Comparison of ENCODE assay signal across 36 cellular contexts in genomic region chr21:45250914-45251634, GRCh38.
"Had no signal": no experiment of that assay in that cellular context is flagged by ENCODE, and none has a peak within 500 bp of the region (broad histone marks: within the 10 kb centered on the region; RNA-seq: fewer than 3 reads in every experiment).

No MANE protein-coding gene starts in this region.

- FAIRE-seq: TTC549 had no signal

- H3K27ac Mint-ChIP-seq: activated CD4-positive, alpha-beta memory T cell treated with anti-CD3 and anti-CD28 coated beads, Interleukin-2, amount 10 ng/mL, durations not matched to agents 7 days and 5 days; activated CD8-positive, alpha-beta memory T cell treated with anti-CD3 and anti-CD28 coated beads, Interleukin-2, amount 10 ng/mL, durations not matched to agents 7 days and 5 days; activated naive CD8-positive, alpha-beta T cell treated with anti-CD3 and anti-CD28 coated beads for 36 hours; WTC11 had no signal

- H3K4me3 Mint-ChIP-seq: activated CD4-positive, alpha-beta memory T cell treated with anti-CD3 and anti-CD28 coated beads, Interleukin-2, amount 10 ng/mL, durations not matched to agents 7 days and 5 days; activated CD8-positive, alpha-beta memory T cell treated with anti-CD3 and anti-CD28 coated beads, Interleukin-2, amount 10 ng/mL, durations not matched to agents 7 days and 5 days; activated naive CD8-positive, alpha-beta T cell treated with anti-CD3 and anti-CD28 coated beads for 36 hours; WTC11 had no signal

- H3K27me3 ChIP-seq: brain microvascular endothelial cell, Peyer's patch had no signal

- H3K9me3 Mint-ChIP-seq: activated CD4-positive, alpha-beta memory T cell treated with anti-CD3 and anti-CD28 coated beads, Interleukin-2, amount 10 ng/mL, durations not matched to agents 7 days and 5 days; activated naive CD8-positive, alpha-beta T cell treated with anti-CD3 and anti-CD28 coated beads for 36 hours had no signal

- H3K36me3 Mint-ChIP-seq: activated CD8-positive, alpha-beta memory T cell treated with anti-CD3 and anti-CD28 coated beads, Interleukin-2, amount 10 ng/mL, durations not matched to agents 7 days and 5 days; activated naive CD8-positive, alpha-beta T cell treated with anti-CD3 and anti-CD28 coated beads for 36 hours had no signal

- H3K4me3 ChIP-seq: Peyer's patch, SJSA1 had no signal

- ATAC-seq: activated CD4-positive, CD25-positive, alpha-beta regulatory T cell treated with anti-CD3 and anti-CD28 coated beads, Interleukin-2, amount 50 U/mL, for 24 hours; activated CD8-positive, alpha-beta memory T cell treated with anti-CD3 and anti-CD28 coated beads, Interleukin-2, amount 10 ng/mL, durations not matched to agents 7 days and 5 days; PC-3; WTC11 had no signal

- DNase-seq: activated CD4-positive, alpha-beta memory T cell treated with anti-CD3 and anti-CD28 coated beads, Interleukin-2, amount 10 ng/mL, durations not matched to agents 7 days and 5 days; activated CD4-positive, alpha-beta T cell treated with anti-CD3 and anti-CD28 coated beads for 4 hours; activated CD8-positive, alpha-beta memory T cell treated with anti-CD3 and anti-CD28 coated beads for 24 hours; activated CD8-positive, alpha-beta memory T cell treated with anti-CD3 and anti-CD28 coated beads, Interleukin-2, amount 10 ng/mL, durations not matched to agents 7 days and 5 days; activated CD8-positive, alpha-beta memory T cell treated with anti-CD3 and anti-CD28 coated beads, Interleukin-2, amount 50 U/mL, for 48 hours; activated effector memory CD4-positive, alpha-beta T cell treated with anti-CD3 and anti-CD28 coated beads, Interleukin-2, amount 50 U/mL, for 16 hours; activated naive CD4-positive, alpha-beta T cell; activated naive CD4-positive, alpha-beta T cell treated with anti-CD3 and anti-CD28 coated beads, Interleukin-2, amount 50 U/mL, for 16 hours; activated naive CD8-positive, alpha-beta T cell treated with anti-CD3 and anti-CD28 coated beads for 36 hours; activated T-cell treated with anti-CD3 and anti-CD28 coated beads, Interleukin-2, amount 50 U/mL, for 48 hours; amniotic stem cell; aorta; brain microvascular endothelial cell; central memory CD4-positive, alpha-beta T cell; MV-4-11; NCI-H1092; NCI-H1417; NCI-H146; NCI-H187; NCI-H2029 treated with DMSO at 0.1 percent for 48 hours; NCI-H2107; NCI-H2171; NCI-H510A; NCI-H526; NCI-H748 treated with DMSO at 0.1 percent for 48 hours; NK-92 treated with Interleukin-12 subunit alpha and Interleukin-12 subunit beta, amount 100 ng/mL, for 24 hours; PC-3; Peyer's patch; RPMI8226; SHP77 treated with DMSO at 0.1 percent for 48 hours; SW 1271; T1000 had no signal

- H3K27ac ChIP-seq: brain microvascular endothelial cell, Peyer's patch, SJSA1 had no signal

- H3K9me3 ChIP-seq: Peyer's patch, SJSA1 had no signal

- H3K4me1 ChIP-seq: Peyer's patch had no signal

- H3K36me3 ChIP-seq: brain microvascular endothelial cell, Peyer's patch, SJSA1 had no signal
